ENCODE assay signal across 9 cellular contexts in the genomic region with DNA sequence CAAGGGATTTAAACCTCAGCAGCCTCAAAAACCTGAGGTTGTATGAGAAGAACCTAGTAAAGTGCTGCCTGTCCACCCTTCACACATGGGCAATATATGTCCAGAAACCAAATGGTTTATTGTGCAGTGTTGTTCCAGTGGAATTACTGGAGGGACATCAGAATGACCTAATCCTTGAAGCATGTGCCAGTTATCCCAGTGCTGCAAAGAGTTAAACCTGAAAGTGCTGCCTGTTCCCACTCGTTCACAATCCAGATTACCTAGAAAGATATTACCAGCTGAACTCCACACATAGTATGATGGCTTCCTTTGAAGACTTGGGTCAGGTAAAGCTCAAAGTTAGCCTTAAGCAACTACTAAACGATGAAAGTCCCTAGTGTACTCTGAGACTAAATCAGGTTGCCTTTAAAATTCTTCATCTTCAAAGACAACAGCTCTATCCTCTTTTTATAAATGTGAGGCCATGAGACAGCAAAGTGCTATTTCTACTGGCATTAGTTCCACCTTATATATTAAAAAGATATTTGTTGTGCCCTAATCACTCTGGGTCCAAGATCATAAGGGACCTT.
A peak's percentile ranks its signal among the peaks of the same experiment; 100 is the strongest.
DNase-seq lines count a peak whose midpoint lies in the region; ATAC-seq, FAIRE-seq and TF ChIP-seq lines count a peak whose summit lies in the region.
"Had no signal": no experiment of that assay in that cellular context is flagged by ENCODE, and none has a peak within 500 bp of the region (broad histone marks: within the 10 kb centered on the region; RNA-seq: fewer than 3 reads in every experiment).

No MANE protein-coding gene starts in this region.

- ATAC-seq in heart left ventricle = peak in 1 of 4 donors; percentile 21

- H3K4me3 ChIP-seq in heart left ventricle (no peak overlapping the region), epithelial cell of esophagus (ENCODE audit: low read length) (no peak overlapping the region), vagina (no peak overlapping the region)

- no peak for TF ChIP-seq CTCF in heart left ventricle (IDR thresholded peaks at IDR 0.05)
- TF ChIP-seq CTCF in epithelial cell of esophagus (IDR thresholded peaks at IDR 0.05; ENCODE audit: insufficient read depth, low read depth, low read length, missing control alignments) = no peak
- TF ChIP-seq CTCF in vagina (IDR thresholded peaks at IDR 0.05) = no peak

- H3K9me3 ChIP-seq in heart left ventricle (no peaks in the 10 kb centered on the region), vagina (no peaks in the 10 kb centered on the region)

- no peak for FAIRE-seq in urothelium cell line (lab: Jason Lieb, UNC)

- WGBS in heart left ventricle, 4 donors = 18 to 35% (median 30%) methylated on average over 2 of the region's 2 CpGs

- no peak for TF ChIP-seq POLR2A in heart left ventricle (IDR thresholded peaks at IDR 0.05)
- TF ChIP-seq POLR2A in vagina (IDR thresholded peaks at IDR 0.05) = no peak

- H3K27me3 ChIP-seq in heart left ventricle (peaks cover 0 to 5% (median 0%) of the 10 kb centered on the region in 9 donors), vagina (no peaks in the 10 kb centered on the region)

- H3K27ac ChIP-seq in heart left ventricle (peak overlapping the region in 9 of 12 donors; percentile 5 to 72 (median 26)), vagina (no peak overlapping the region)

- H3K36me3 ChIP-seq in heart left ventricle = no peaks in the 10 kb centered on the region
- no peaks in the 10 kb centered on the region for H3K36me3 ChIP-seq in vagina

- H3K4me1 ChIP-seq in heart left ventricle (peaks cover 4 to 62% (median 25%) of the 10 kb centered on the region in 12 donors), vagina (peaks cover 24% of the 10 kb centered on the region)

- intact Hi-C loops in heart left ventricle (cut with DNase I) = no loop called here
- intact Hi-C loops in cardiac septum (cut with DNase I) = loop anchor here (10.0 kb wide), 1 partner anchor 354 kb away; a partner anchor contains a TSS
- intact Hi-C loops in vagina (cut with DNase I) = no loop called here

- DNase-seq in heart left ventricle (no peak), cardiac septum (ENCODE audit: low spot score) (no peak), NCI-H226 (peak; percentile 55), epithelial cell of esophagus (ENCODE audit: low read depth) (peak; percentile 27), urothelium cell line (ENCODE audit: low spot score) (peak; percentile 48), NCI-H2107 (lab: John Stamatoyannopoulos, UW) (no peak), vagina (ENCODE audit: extremely low spot score in 2 of 2) (no peak), DMS 273 (lab: John Stamatoyannopoulos, UW; ENCODE audit: unreplicated experiment) (no peak)
- DNase-seq: glutamatergic neuron had no signal

Comparison
In these comparisons a context has a peak if more than half of its experiments do, and no peak if none do; other contexts are left out.
1. DNase-seq: peak in NCI-H226 (single experiment), epithelial cell of esophagus (single experiment) and urothelium cell line (single experiment); none in heart left ventricle (0 of 5), cardiac septum (single experiment), NCI-H2107 (single experiment), vagina (0 of 2) and DMS 273 (single experiment).